ENCODE assay signal across 16 cellular contexts in genomic region chr5:43997647-43998251, GRCh38.
DNase-seq lines count a peak whose midpoint lies in the region; ATAC-seq, FAIRE-seq and TF ChIP-seq lines count a peak whose summit lies in the region.
"Had no signal": no experiment of that assay in that cellular context is flagged by ENCODE, and none has a peak within 500 bp of the region (broad histone marks: within the 10 kb centered on the region; RNA-seq: fewer than 3 reads in every experiment).

No MANE protein-coding gene starts in this region.

- H3K36me3 ChIP-seq in fibroblast of lung (ENCODE audit: control insufficient read depth, insufficient read depth, low read length), result no peaks in the 10 kb centered on the region
- no peaks in the 10 kb centered on the region for H3K36me3 ChIP-seq in neuronal stem cell (replicated peaks in 1 of 2; ENCODE audit: control insufficient read depth in 2 of 2, insufficient read depth in 2 of 2, low read length in 2 of 2)

- no peak overlapping the region for H3K4ac ChIP-seq in neuronal stem cell (ENCODE audit: low read length)

- H2BK15ac ChIP-seq in neuronal stem cell (ENCODE audit: low read length), result no peak overlapping the region

- no peak overlapping the region for H2BK12ac ChIP-seq in neuronal stem cell (ENCODE audit: low read length)

- no peaks in the 10 kb centered on the region for H4K20me1 ChIP-seq in fibroblast of lung (ENCODE audit: control insufficient read depth, extremely low read depth, insufficient read depth, low read length)

- H3K9me3 ChIP-seq in fibroblast of lung (ENCODE audit: control insufficient read depth, insufficient read depth, low read depth, low read length) (no peaks in the 10 kb centered on the region), neuronal stem cell (replicated peaks in 1 of 2; ENCODE audit: control insufficient read depth in 2 of 2, insufficient read depth in 1 of 2, low read depth in 1 of 2, low read length in 2 of 2) (no peaks in the 10 kb centered on the region)

- FAIRE-seq in D721Med (lab: Jason Lieb, UNC), result peak; percentile 11
- FAIRE-seq in GM19239 (lab: Jason Lieb, UNC), result no peak
- FAIRE-seq: kidney, TTC549 had no signal

- no CpG with 5 or more reads among the region's 5 CpGs for WGBS in neuronal stem cell (ENCODE audit: extremely low coverage in 2 of 2, insufficient read length in 2 of 2, insufficient replicate concordance in 1 of 2), 2 donors

- ATAC-seq in GM21390 (IDR thresholded peaks at IDR 0.05; ENCODE audit: unreplicated experiment), result no peak
- ATAC-seq in GM19397 (IDR thresholded peaks at IDR 0.05; ENCODE audit: unreplicated experiment), result no peak
- ATAC-seq in HG03565 (IDR thresholded peaks at IDR 0.05; ENCODE audit: unreplicated experiment), result no peak
- ATAC-seq: naive thymus-derived CD4-positive, alpha-beta T cell; sciatic nerve had no signal

- H2BK120ac ChIP-seq in neuronal stem cell (ENCODE audit: low read depth, low read length), result no peak overlapping the region

- H3K79me2 ChIP-seq in fibroblast of lung (ENCODE audit: control insufficient read depth, insufficient read depth, low read length), result no peaks in the 10 kb centered on the region

- peak overlapping the region; percentile 49 for H3K4me2 ChIP-seq in fibroblast of lung (ENCODE audit: extremely low read depth, insufficient read depth, low read length)
- no peak overlapping the region for H3K4me2 ChIP-seq in neuronal stem cell (ENCODE audit: insufficient read depth, low read length, poor library complexity, severe bottlenecking)

- H3K27me3 ChIP-seq in fibroblast of lung (ENCODE audit: control insufficient read depth, insufficient read depth, low read length), result no peaks in the 10 kb centered on the region
- no peaks in the 10 kb centered on the region for H3K27me3 ChIP-seq in neuronal stem cell (ENCODE audit: control insufficient read depth in 3 of 3, insufficient read depth in 3 of 3, low read depth in 1 of 3, low read length in 3 of 3)

- H3K23ac ChIP-seq in neuronal stem cell (ENCODE audit: low read depth, low read length, poor library complexity), result no peak overlapping the region

- H3K4me3 ChIP-seq in fibroblast of lung (replicated peaks in 1 of 4; ENCODE audit: control extremely low read depth in 1 of 4, insufficient read depth in 1 of 4, low read depth in 3 of 4, low read length in 4 of 4), result no peak overlapping the region
- H3K4me3 ChIP-seq in neuronal stem cell (ENCODE audit: low read length in 2 of 2), result no peak overlapping the region

- TF ChIP-seq CTCF in D721Med (IDR thresholded peaks at IDR 0.05; ENCODE audit: insufficient read depth, missing control alignments) (no peak), fibroblast of lung (conservative IDR thresholded peaks at IDR 0.05 in 1 of 2, IDR thresholded peaks at IDR 0.05 in 1 of 2; ENCODE audit: low read depth in 1 of 2, low read length in 2 of 2) (no peak)

- no peak overlapping the region for H3K9ac ChIP-seq in fibroblast of lung (ENCODE audit: insufficient read depth, low read length)
- H3K9ac ChIP-seq in neuronal stem cell (ENCODE audit: low read depth, low read length, poor library complexity), result no peak overlapping the region

- H2AFZ ChIP-seq in fibroblast of lung (ENCODE audit: low read length) (no peak overlapping the region), neuronal stem cell (ENCODE audit: low read length) (peak overlapping the region; percentile 20)

- H4K8ac ChIP-seq in neuronal stem cell (ENCODE audit: low read depth, low read length), result no peak overlapping the region

- H3K27ac ChIP-seq in fibroblast of lung (ENCODE audit: insufficient read depth, low read length) (no peak overlapping the region), neuronal stem cell (replicated peaks; ENCODE audit: low read length) (no peak overlapping the region)
- H3K27ac ChIP-seq: C4-2B had no signal

- no peak overlapping the region for H3K14ac ChIP-seq in neuronal stem cell (ENCODE audit: low read length)

- H4K91ac ChIP-seq in neuronal stem cell (ENCODE audit: low read depth, low read length, poor library complexity), result no peak overlapping the region

- no peak overlapping the region for H2AK5ac ChIP-seq in neuronal stem cell (ENCODE audit: low read depth, low read length)

- H2BK5ac ChIP-seq in neuronal stem cell (ENCODE audit: low read length), result no peak overlapping the region

- H3K4me1 ChIP-seq in fibroblast of lung (ENCODE audit: control insufficient read depth, extremely low read depth, insufficient read depth, low read length) (peaks cover 4% of the 10 kb centered on the region), neuronal stem cell (ENCODE audit: control insufficient read depth in 2 of 2, insufficient read depth in 1 of 2, low read depth in 1 of 2, low read length in 2 of 2) (peaks cover 6 to 8% of the 10 kb centered on the region in 2 donors)

- DNase-seq in D721Med (ENCODE audit: insufficient read length, low spot score), result no peak
- peak; percentile 85 for DNase-seq in NCI-H748 (lab: John Stamatoyannopoulos, UW; ENCODE audit: unreplicated experiment)
- DNase-seq in fibroblast of lung (ENCODE audit: low read depth in 2 of 2), result peak in 1 of 2 donors; percentile 99
- no peak for DNase-seq in neuronal stem cell (ENCODE audit: low spot score)
- DNase-seq in GM19239 (ENCODE audit: insufficient read length, low spot score), result no peak
- DNase-seq: activated effector memory CD4-positive, alpha-beta T cell treated with Interleukin-2 at 50 U/mL for 16 hours; kidney; naive thymus-derived CD4-positive, alpha-beta T cell; NCI-H524 treated with DMSO at 0.1 percent for 48 hours; stimulated activated naive CD4-positive, alpha-beta T cell treated with Interleukin-2 at 50 U/mL for 16 hours had no signal

- no peaks in the 10 kb centered on the region for H3K79me1 ChIP-seq in neuronal stem cell (ENCODE audit: low read depth, low read length)

- no peak overlapping the region for H3K18ac ChIP-seq in neuronal stem cell (ENCODE audit: low read length)
